In the genomic region with DNA sequence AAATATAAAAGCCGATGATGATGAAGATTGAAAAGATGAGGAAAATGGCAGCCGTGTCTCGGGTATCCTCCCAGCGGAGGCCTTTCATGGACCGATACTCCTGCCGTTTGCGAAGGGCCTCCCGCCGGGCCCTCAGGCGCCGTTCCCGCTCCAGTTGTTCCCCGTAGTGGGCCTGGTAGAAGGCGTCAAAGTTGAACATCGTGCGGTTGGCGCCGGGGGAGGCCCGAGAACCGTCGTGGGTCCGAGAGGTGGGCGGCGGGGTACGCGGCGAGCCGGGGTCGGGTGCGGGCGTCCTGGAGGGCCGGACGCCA, we compare ENCODE assay signal across 8 cellular contexts. TPM values are rescaled to one million over a fixed set of nuclear protein-coding genes. Genes with fewer than 3 reads are reported as not detected.
DNase-seq lines count a peak whose midpoint lies in the region; TF ChIP-seq lines count a peak whose summit lies in the region.

No MANE protein-coding gene starts in this region.

- H3K4me3 Mint-ChIP-seq in activated T-cell treated with anti-CD3 and anti-CD28 coated beads, Interleukin-2, amount 50 U/mL, for 24 hours, result peak overlapping the region; percentile 99

- no peaks in the 10 kb centered on the region for H3K9me3 Mint-ChIP-seq in activated T-cell treated with anti-CD3 and anti-CD28 coated beads, Interleukin-2, amount 50 U/mL, for 24 hours

- no peak for DNase-seq in activated T-cell treated with anti-CD3 and anti-CD28 coated beads, Interleukin-2, amount 50 U/mL, for 24 hours
- DNase-seq in activated T-cell treated with anti-CD3 and anti-CD28 coated beads, Interleukin-2, amount 50 U/mL, for 1 hour, result no peak
- DNase-seq in right atrium auricular region (ENCODE audit: low spot score) (no peak), spleen (no peak), NCI-H226 (no peak), putamen (ENCODE audit: low spot score) (no peak), CD1c-positive myeloid dendritic cell (ENCODE audit: extremely low spot score) (no peak)

- TF ChIP-seq POLR2A in spleen (IDR thresholded peaks at IDR 0.05), result no peak

- peaks cover 47% of the 10 kb centered on the region for H3K4me1 Mint-ChIP-seq in activated T-cell treated with anti-CD3 and anti-CD28 coated beads, Interleukin-2, amount 50 U/mL, for 24 hours (ENCODE audit: low read depth)

- no peak for TF ChIP-seq CTCF in VCaP (conservative IDR thresholded peaks at IDR 0.05)
- no peak for TF ChIP-seq CTCF in right atrium auricular region (IDR thresholded peaks at IDR 0.05)
- no peak for TF ChIP-seq CTCF in spleen (IDR thresholded peaks at IDR 0.05 in 8 of 11, conservative IDR thresholded peaks at IDR 0.05 in 3 of 11)

- no peaks in the 10 kb centered on the region for H3K27me3 ChIP-seq in right atrium auricular region
- no peaks in the 10 kb centered on the region for H3K27me3 ChIP-seq in spleen (replicated peaks in 1 of 7)

- no peaks in the 10 kb centered on the region for H3K27me3 Mint-ChIP-seq in activated T-cell treated with anti-CD3 and anti-CD28 coated beads, Interleukin-2, amount 50 U/mL, for 24 hours

- WGBS in spleen, 5 donors, result 1 to 3% (median 2%) methylated on average over 23 to 33 of the region's 33 CpGs

- peaks cover 76% of the 10 kb centered on the region for H3K36me3 Mint-ChIP-seq in activated T-cell treated with anti-CD3 and anti-CD28 coated beads, Interleukin-2, amount 50 U/mL, for 24 hours (ENCODE audit: low read depth)

- no peaks in the 10 kb centered on the region for H3K9me3 ChIP-seq in right atrium auricular region
- H3K9me3 ChIP-seq in spleen, result no peaks in the 10 kb centered on the region

- peak overlapping the region; percentile 83 to 99 for H3K4me3 ChIP-seq in right atrium auricular region
- H3K4me3 ChIP-seq in spleen, result peak overlapping the region; percentile 86 to 100 (median 96)

- peaks cover 17% of the 10 kb centered on the region for H3K36me3 ChIP-seq in right atrium auricular region
- H3K36me3 ChIP-seq in spleen, result peaks cover 0 to 43% (median 20%) of the 10 kb centered on the region in 6 donors

- H3K4me1 ChIP-seq in right atrium auricular region (peaks cover 0 to 47% of the 10 kb centered on the region in 2 donors), spleen (peaks cover 20 to 66% (median 42%) of the 10 kb centered on the region in 6 donors)

- H3K27ac ChIP-seq in VCaP, result peak overlapping the region; percentile 89
- H3K27ac ChIP-seq in right atrium auricular region, result peak overlapping the region; percentile 81 to 86
- H3K27ac ChIP-seq in spleen, result peak overlapping the region; percentile 65 to 89 (median 84)

- intact Hi-C loops in spleen (cut with DNase I; ENCODE audit: low total_unique reads), result loop anchor here (10.0 kb wide), 1 partner anchor 52 kb away; a partner anchor contains a TSS

- H3K27ac Mint-ChIP-seq in activated T-cell treated with anti-CD3 and anti-CD28 coated beads, Interleukin-2, amount 50 U/mL, for 24 hours, result peak overlapping the region; percentile 98

RNA-seq across cellular contexts. Expression of a gene that starts 0.6 kb away (rescaled TPM):
- 10 to 100 TPM in 1 of 2 donors, 1 to 10 TPM in 1; 6.3 to 12.9 TPM for total RNA-seq in right atrium auricular region
- total RNA-seq in spleen, result 10 to 100 TPM in 2 of 7 donors, 1 to 10 TPM in 5; 5.6 to 12.7 (median 8.6) TPM
- 10 to 100 TPM in 1 of 3 donors, 1 to 10 TPM in 2; 6.1 to 10.3 (median 8.7) TPM for polyA plus RNA-seq in spleen

RNA-seq across cellular contexts. Expression of a gene that starts 0.7 kb away (rescaled TPM):
- total RNA-seq in right atrium auricular region, result 10 to 100 TPM; 58.9 to 60.9 TPM
- 10 to 100 TPM; 44.2 to 54.8 (median 54.0) TPM for total RNA-seq in spleen
- polyA plus RNA-seq in spleen, result 10 to 100 TPM; 62.5 to 71.4 (median 70.7) TPM

RNA-seq across cellular contexts. Expression of a gene that starts 15.1 kb away (rescaled TPM):
- total RNA-seq in right atrium auricular region (1 to 10 TPM; 1.6 to 2.2 TPM), spleen (1 to 10 TPM in 4 of 7 donors, under 1 TPM in 3; 0.23 to 1.6 (median 1.0) TPM)
- 1 to 10 TPM in 1 of 3 donors, under 1 TPM in 2; 0.80 to 1.0 (median 0.86) TPM for polyA plus RNA-seq in spleen

RNA-seq across cellular contexts. Expression of a gene that starts 36.8 kb away (rescaled TPM):
- 1 to 10 TPM; 2.6 TPM for total RNA-seq in right atrium auricular region
- 1 to 10 TPM; 4.2 to 7.8 (median 5.6) TPM for total RNA-seq in spleen
- polyA plus RNA-seq in spleen, result 1 to 10 TPM; 1.3 to 3.1 (median 1.8) TPM

RNA-seq across cellular contexts. Expression of a gene that starts 55.9 kb away (rescaled TPM):
- total RNA-seq in right atrium auricular region (10 to 100 TPM; 15.5 to 31.5 TPM), spleen (10 to 100 TPM; 11.4 to 26.0 (median 20.6) TPM)
- 10 to 100 TPM; 13.3 to 17.6 (median 16.3) TPM for polyA plus RNA-seq in spleen
